Comparison of ENCODE assay signal across 23 cellular contexts in genomic region chr15:61132211-61132610, GRCh38.
"Had no signal": no experiment of that assay in that cellular context is flagged by ENCODE, and none has a peak within 500 bp of the region (broad histone marks: within the 10 kb centered on the region; RNA-seq: fewer than 3 reads in every experiment).

No MANE protein-coding gene starts in this region.

- H3K9ac ChIP-seq: parathyroid adenoma had no signal

- DNase-seq: dermis blood vessel endothelial cell; effector memory CD4-positive, alpha-beta T cell; foreskin keratinocyte; glutamatergic neuron; hypothalamus; immature natural killer cell; kidney; spleen; stimulated activated CD4-positive, alpha-beta T cell treated with anti-CD3 and anti-CD28 coated beads, Interleukin-4, amount 100 ng/mL, for 4 hours; stimulated activated naive CD8-positive, alpha-beta T cell treated with anti-CD3 and anti-CD28 coated beads, Interleukin-15, Interleukin-2, amounts not matched to agents 100 U/mL and 50 U/mL, for 24 hours; substantia nigra; testis; tibial artery had no signal

- ATAC-seq: foreskin keratinocyte; left lobe of liver; natural killer cell treated with Interleukin-12 subunit alpha and Interleukin-12 subunit beta and Interleukin-15 and Interleukin-18, amount 100 ng/mL, for 72 hours; sciatic nerve; stimulated activated memory B cell treated with anti-CD40 and anti-IgM and Interleukin-4, amounts not matched to agents 10 μg/mL and 1 μg/mL and 100 μg/mL, for 72 hours; stimulated activated naive CD8-positive, alpha-beta T cell treated with anti-CD3 and anti-CD28 coated beads, Interleukin-15, Interleukin-2, amounts not matched to agents 100 U/mL and 50 U/mL, for 24 hours had no signal

- H3K9me3 ChIP-seq: esophagus muscularis mucosa, neutrophil, right atrium auricular region, spleen, testis, tibial artery had no signal

- H3K27me3 ChIP-seq: esophagus muscularis mucosa, neutrophil, right atrium auricular region, spleen, testis, tibial artery had no signal

- H3K27ac ChIP-seq: coronary artery, esophagus muscularis mucosa, foreskin keratinocyte, neutrophil, parathyroid adenoma, right atrium auricular region, spleen, testis, tibial artery had no signal

- H3K4me3 ChIP-seq: esophagus muscularis mucosa, lung, right atrium auricular region, spleen, testis had no signal

- H3K79me2 ChIP-seq: parathyroid adenoma had no signal

- H2AFZ ChIP-seq: parathyroid adenoma had no signal

- H3K4me1 ChIP-seq: parathyroid adenoma, spleen, testis had no signal

- H3K36me3 ChIP-seq: esophagus muscularis mucosa, neutrophil, right atrium auricular region, spleen, tibial artery had no signal
